In the genomic region with DNA sequence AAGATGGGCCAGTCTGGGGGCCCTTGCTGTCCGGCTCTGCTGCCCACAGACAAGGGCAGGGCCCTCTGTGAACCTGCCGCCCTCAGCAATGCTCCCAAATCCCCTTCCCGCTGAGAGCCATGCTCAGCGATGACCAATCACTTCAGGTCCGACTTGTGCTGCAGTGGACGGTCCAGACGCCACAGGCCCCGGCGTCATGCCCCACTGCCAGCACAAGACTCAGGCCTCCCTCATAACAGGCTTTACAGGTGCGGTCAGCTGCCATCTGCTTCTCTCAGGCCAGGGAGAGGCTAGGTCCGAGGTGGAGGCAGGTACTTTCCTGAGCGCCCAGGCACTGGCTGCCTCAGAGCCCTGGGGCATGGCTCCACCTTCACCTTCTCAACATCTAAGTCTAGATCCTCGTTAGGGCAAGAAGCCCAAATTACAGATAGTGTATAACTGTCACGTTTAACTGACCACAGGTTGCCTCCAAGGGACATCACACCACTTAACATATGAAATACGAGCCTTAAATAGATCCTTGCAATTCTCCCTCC, we compare ENCODE assay signal across 29 cellular contexts.
"Had no signal": no experiment of that assay in that cellular context is flagged by ENCODE, and none has a peak within 500 bp of the region (broad histone marks: within the 10 kb centered on the region; RNA-seq: fewer than 3 reads in every experiment).

No MANE protein-coding gene starts in this region.

- H3K27ac Mint-ChIP-seq: dendritic cell treated with granulocyte-macrophage colony-stimulating factor and Interleukin-4, amounts not matched to agents 40 ng/mL and 50 ng/mL, for 4 days; effector memory CD8-positive, alpha-beta T cell; endodermal cell; mesothelial cell of epicardium had no signal

- H3K27me3 Mint-ChIP-seq: dendritic cell treated with granulocyte-macrophage colony-stimulating factor and Interleukin-4, amounts not matched to agents 40 ng/mL and 50 ng/mL, for 4 days had no signal

- H3K4me1 Mint-ChIP-seq: endodermal cell, mesothelial cell of epicardium had no signal

- ATAC-seq: effector memory CD8-positive, alpha-beta T cell; esophagus mucosa; gastrocnemius medialis; heart right ventricle; left colon; left lobe of liver; lower lobe of right lung; mucosa of descending colon had no signal

- DNase-seq: cerebellar nuclear complex; colonic mucosa; cortex of kidney; effector CD8-positive, alpha-beta T cell; effector memory CD8-positive, alpha-beta T cell; endodermal cell; erythroblast; esophagus squamous epithelium; foreskin fibroblast; foreskin melanocyte; gastrocnemius medialis; glutamatergic neuron; head of caudate nucleus; heart right ventricle; hippocampal formation; kidney glomerular epithelial cell; left colon; left ventricle myocardium inferior; lower lobe of right lung; mesenchymal stem cell; mucosa of descending colon had no signal

- H3K4me1 ChIP-seq: colonic mucosa, esophagus squamous epithelium, gastrocnemius medialis, heart right ventricle, left ventricle myocardium inferior, lower lobe of right lung had no signal

- H3K4me3 ChIP-seq: colonic mucosa, esophagus squamous epithelium, gastrocnemius medialis, heart right ventricle, left ventricle myocardium inferior, lower lobe of right lung, mucosa of descending colon had no signal

- H3K4me3 Mint-ChIP-seq: dendritic cell treated with granulocyte-macrophage colony-stimulating factor and Interleukin-4, amounts not matched to agents 40 ng/mL and 50 ng/mL, for 4 days; effector memory CD8-positive, alpha-beta T cell; endodermal cell; mesothelial cell of epicardium had no signal

- H3K9me3 ChIP-seq: colonic mucosa, gastrocnemius medialis had no signal

- FAIRE-seq: endometrium, islet of Langerhans, keratinocyte had no signal

- H3K36me3 ChIP-seq: colonic mucosa, esophagus squamous epithelium, gastrocnemius medialis, heart right ventricle, left ventricle myocardium inferior, lower lobe of right lung had no signal

- H3K27me3 ChIP-seq: colonic mucosa, esophagus squamous epithelium, gastrocnemius medialis, heart right ventricle had no signal

- H3K27ac ChIP-seq: colonic mucosa, epithelial cell of prostate, esophagus squamous epithelium, gastrocnemius medialis, heart right ventricle, left ventricle myocardium inferior, lower lobe of right lung had no signal
